Comparison of ENCODE assay signal across 1 cellular context in genomic region chr3:149224736-149225594, GRCh38.
A peak's percentile ranks its signal among the peaks of the same experiment; 100 is the strongest.
TF ChIP-seq lines count a peak whose summit lies in the region.

No MANE protein-coding gene starts in this region.

TF ChIP-seq in HepG2, 621 proteins besides CTCF, POLR2A, EP300 and RAD21 (continued from another document and continues in another):
- TF ChIP-seq ZGPAT (CRISPR knock-in tag; IDR thresholded peaks at IDR 0.05), result peak; percentile 83; the same call in 1 of the 2 replicates
- no peak for TF ChIP-seq PHB2 (IDR thresholded peaks at IDR 0.05; ENCODE audit: partially characterized antibody)
- TF ChIP-seq MATR3 (CRISPR knock-in tag; IDR thresholded peaks at IDR 0.05), result no peak
- no peak for TF ChIP-seq ZNF138 (CRISPR knock-in tag; IDR thresholded peaks at IDR 0.05; ENCODE audit: low read depth)
- TF ChIP-seq ZMYM3 (CRISPR knock-in tag; IDR thresholded peaks at IDR 0.05), result peak; percentile 59
- no peak for TF ChIP-seq SUZ12 (IDR thresholded peaks at IDR 0.05; ENCODE audit: low read depth, low read length)
- TF ChIP-seq ZNF12 (CRISPR knock-in tag; IDR thresholded peaks at IDR 0.05), result peak; percentile 9; the same call in 1 of the 2 replicates
- TF ChIP-seq ZNF281 (CRISPR knock-in tag; IDR thresholded peaks at IDR 0.05; ENCODE audit: borderline replicate concordance), result peak; percentile 72; the same call in 1 of the 2 replicates
- TF ChIP-seq BORCS8-MEF2B (CRISPR knock-in tag; IDR thresholded peaks at IDR 0.05), result no peak
- peak; percentile 81; the same call in 1 of the 2 replicates for TF ChIP-seq HMGXB3 (CRISPR knock-in tag; IDR thresholded peaks at IDR 0.05; ENCODE audit: borderline replicate concordance)
- peak; percentile 51; the same call in 1 of the 2 replicates for TF ChIP-seq TFDP2 (CRISPR knock-in tag; IDR thresholded peaks at IDR 0.05)
- TF ChIP-seq NCOA1 (CRISPR knock-in tag; IDR thresholded peaks at IDR 0.05), result no peak
- no peak for TF ChIP-seq E2F5 (CRISPR knock-in tag; conservative IDR thresholded peaks at IDR 0.05)
- TF ChIP-seq ZNF580 (CRISPR knock-in tag; IDR thresholded peaks at IDR 0.05; ENCODE audit: borderline replicate concordance, low read depth), result peak; percentile 30; the same call in 1 of the 2 replicates
- peak; percentile 80 for TF ChIP-seq GFI1 (CRISPR knock-in tag; IDR thresholded peaks at IDR 0.05; ENCODE audit: borderline replicate concordance)
- no peak for TF ChIP-seq ZNF33A (CRISPR knock-in tag; IDR thresholded peaks at IDR 0.05; ENCODE audit: borderline replicate concordance)
- TF ChIP-seq ZZZ3 (CRISPR knock-in tag; IDR thresholded peaks at IDR 0.05; ENCODE audit: borderline replicate concordance), result no peak
- TF ChIP-seq JUNB (CRISPR knock-in tag; IDR thresholded peaks at IDR 0.05; ENCODE audit: borderline replicate concordance), result peak; percentile 44; the same call in 1 of the 2 replicates
- TF ChIP-seq KLF9 (CRISPR knock-in tag; IDR thresholded peaks at IDR 0.05; ENCODE audit: low read depth), result peak; percentile 63
- TF ChIP-seq SAFB2 (CRISPR knock-in tag; IDR thresholded peaks at IDR 0.05; ENCODE audit: borderline replicate concordance, low read depth), result no peak; the same call in 1 of the 2 replicates
- TF ChIP-seq JUND (CRISPR knock-in tag; IDR thresholded peaks at IDR 0.05), result peak; percentile 72; the same call in 1 of the 2 replicates
- peak; percentile 85 for TF ChIP-seq ZNF317 (CRISPR knock-in tag; IDR thresholded peaks at IDR 0.05)
- TF ChIP-seq ERF (CRISPR knock-in tag; IDR thresholded peaks at IDR 0.05), result peak; percentile 94
- TF ChIP-seq ATF5 (CRISPR knock-in tag; IDR thresholded peaks at IDR 0.05; ENCODE audit: low read depth), result no peak
- TF ChIP-seq ZNF333 (CRISPR knock-in tag; IDR thresholded peaks at IDR 0.05; ENCODE audit: borderline replicate concordance), result no peak
- TF ChIP-seq ZNF383 (CRISPR knock-in tag; IDR thresholded peaks at IDR 0.05; ENCODE audit: borderline replicate concordance), result no peak
- no peak for TF ChIP-seq ZNF839 (CRISPR knock-in tag; IDR thresholded peaks at IDR 0.05; ENCODE audit: borderline replicate concordance)
- no peak for TF ChIP-seq ZNF766 (CRISPR knock-in tag; IDR thresholded peaks at IDR 0.05; ENCODE audit: borderline replicate concordance)
- no peak for TF ChIP-seq NR3C1 (CRISPR knock-in tag; IDR thresholded peaks at IDR 0.05)
- peak; percentile 95 for TF ChIP-seq AFF4 (CRISPR knock-in tag; IDR thresholded peaks at IDR 0.05)
- TF ChIP-seq CERS6 (CRISPR knock-in tag; IDR thresholded peaks at IDR 0.05), result no peak
- TF ChIP-seq NPAS2 (CRISPR knock-in tag; IDR thresholded peaks at IDR 0.05; ENCODE audit: borderline replicate concordance), result no peak
- peak; percentile 56; the same call in 1 of the 2 replicates for TF ChIP-seq ARID4A (CRISPR knock-in tag; IDR thresholded peaks at IDR 0.05; ENCODE audit: borderline replicate concordance)
- TF ChIP-seq ZKSCAN8 (CRISPR knock-in tag; IDR thresholded peaks at IDR 0.05; ENCODE audit: borderline replicate concordance), result peak; percentile 89; the same call in 1 of the 2 replicates
- TF ChIP-seq HNF4A (CRISPR knock-in tag; IDR thresholded peaks at IDR 0.05), result peak; percentile 83
- TF ChIP-seq ZBTB7B (CRISPR knock-in tag; IDR thresholded peaks at IDR 0.05), result peak; percentile 41; the same call in 1 of the 2 replicates
- TF ChIP-seq ZNF550 (CRISPR knock-in tag; IDR thresholded peaks at IDR 0.05; ENCODE audit: borderline replicate concordance), result no peak
- TF ChIP-seq ZNF776 (CRISPR knock-in tag; IDR thresholded peaks at IDR 0.05), result no peak
